ENCODE assay signal across 19 cellular contexts in genomic region chr2:61529944-61530343, GRCh38. TPM values are rescaled to one million over a fixed set of nuclear protein-coding genes. Genes with fewer than 3 reads are reported as not detected.
DNase-seq lines count a peak whose midpoint lies in the region; ATAC-seq and TF ChIP-seq lines count a peak whose summit lies in the region.
"Had no signal": no experiment of that assay in that cellular context is flagged by ENCODE, and none has a peak within 500 bp of the region (broad histone marks: within the 10 kb centered on the region; RNA-seq: fewer than 3 reads in every experiment).

No MANE protein-coding gene starts in this region.

- no peak for ATAC-seq in activated naive CD8-positive, alpha-beta T cell treated with anti-CD3 and anti-CD28 coated beads, Interleukin-2, amount 50 U/mL, for 24 hours
- ATAC-seq: body of pancreas, HCT116 had no signal

- H3K9me3 Mint-ChIP-seq in CD4-positive, alpha-beta memory T cell = no peaks in the 10 kb centered on the region
- H3K9me3 Mint-ChIP-seq in H9 = no peaks in the 10 kb centered on the region
- no peaks in the 10 kb centered on the region for H3K9me3 Mint-ChIP-seq in activated naive CD8-positive, alpha-beta T cell treated with anti-CD3 and anti-CD28 coated beads, Interleukin-2, amount 50 U/mL, for 24 hours
- H3K9me3 Mint-ChIP-seq: activated naive CD4-positive, alpha-beta T cell treated with anti-CD3 and anti-CD28 coated beads for 36 hours had no signal

- H3K36me3 Mint-ChIP-seq in CD4-positive, alpha-beta memory T cell = peaks cover 4 to 31% of the 10 kb centered on the region in 2 donors
- H3K36me3 Mint-ChIP-seq in H9 (ENCODE audit: insufficient read depth in 1 of 3, low read depth in 3 of 3) = peaks cover 19 to 76% (median 50%) of the 10 kb centered on the region in 3 experiments
- peaks cover 44% of the 10 kb centered on the region for H3K36me3 Mint-ChIP-seq in activated naive CD8-positive, alpha-beta T cell treated with anti-CD3 and anti-CD28 coated beads, Interleukin-2, amount 50 U/mL, for 24 hours (ENCODE audit: low read depth)

- H4K20me1 ChIP-seq in H9 (ENCODE audit: control insufficient read depth, insufficient read depth, insufficient read length) = no peaks in the 10 kb centered on the region
- peaks cover 82% of the 10 kb centered on the region for H4K20me1 ChIP-seq in neural cell (ENCODE audit: insufficient read depth)

- H3K4me2 ChIP-seq in H9 (ENCODE audit: insufficient read depth, insufficient read length, low read length) (no peak overlapping the region), neural cell (ENCODE audit: low read length) (peak overlapping the region; percentile 1)

- H3K4ac ChIP-seq in H9 (ENCODE audit: low read depth, low read length) = no peak overlapping the region

- H3F3A ChIP-seq in neural cell (ENCODE audit: insufficient read depth, low read length, poor library complexity, severe bottlenecking) = no peaks in the 10 kb centered on the region

- no peak overlapping the region for H3T11ph ChIP-seq in H9 (ENCODE audit: low read length)

- no peak overlapping the region for H3K18ac ChIP-seq in H9 (ENCODE audit: insufficient read length, low read depth, low read length)

- H3K4me1 ChIP-seq in CD4-positive, alpha-beta memory T cell (ENCODE audit: insufficient read depth, low read length) = peaks cover 88% of the 10 kb centered on the region
- H3K4me1 ChIP-seq in H9 (ENCODE audit: insufficient read depth, low read length) (no peaks in the 10 kb centered on the region), testis (peaks cover 7% of the 10 kb centered on the region)
- H3K4me1 ChIP-seq: prostate gland had no signal

- no peak overlapping the region for H4K5ac ChIP-seq in H9 (ENCODE audit: insufficient read length, low read depth, low read length)

- H3K9ac ChIP-seq in H9 (ENCODE audit: extremely low read depth, insufficient read length, low read length) (no peak overlapping the region), neural cell (ENCODE audit: low read length) (no peak overlapping the region)

- CTCF ChIA-PET in CD4-positive, alpha-beta memory T cell (lab: Charles Lee; ENCODE audit: partially characterized antibody) = no interaction called here

- WGBS in H9 (ENCODE audit: extremely low coverage, insufficient read length, low lambda C conversion rate) = 100% methylated on average over 1 of the region's 2 CpGs
- WGBS in testis, 2 donors = 70 to 91% methylated on average over 2 of the region's 2 CpGs

- no peak overlapping the region for H2BK15ac ChIP-seq in H9 (ENCODE audit: low read depth, low read length)

- no peak for DNase-seq in CD4-positive, alpha-beta memory T cell
- DNase-seq in H9 = no peak
- no peak for DNase-seq in activated naive CD8-positive, alpha-beta T cell treated with anti-CD3 and anti-CD28 coated beads, Interleukin-2, amount 50 U/mL, for 24 hours
- DNase-seq in NCI-H524 (lab: John Stamatoyannopoulos, UW) = no peak
- no peak for DNase-seq in testis
- no peak for DNase-seq in DMS 273 treated with DMSO at 0.1 percent for 48 hours (lab: John Stamatoyannopoulos, UW)
- DNase-seq: activated CD4-positive, alpha-beta T cell treated with anti-CD3 and anti-CD28 coated beads for 36 hours; activated CD8-positive, alpha-beta memory T cell treated with anti-CD3 and anti-CD28 coated beads, Interleukin-2, amount 50 U/mL, for 48 hours; activated naive CD4-positive, alpha-beta T cell treated with anti-CD3 and anti-CD28 coated beads for 36 hours; body of pancreas; dorsolateral prefrontal cortex; glutamatergic neuron; NCI-H1417 treated with DMSO at 0.1 percent for 48 hours; tibial artery had no signal

- no peak for TF ChIP-seq EP300 in neural cell (conservative IDR thresholded peaks at IDR 0.05; ENCODE audit: poor library complexity, severe bottlenecking)

- H3K23ac ChIP-seq in H9 (ENCODE audit: insufficient read length, low read depth, low read length) = no peak overlapping the region

- no peak overlapping the region for H3K56ac ChIP-seq in H9 (ENCODE audit: insufficient read length, low read depth, low read length)

- H2AFZ ChIP-seq in H9 (ENCODE audit: low read length) (no peak overlapping the region), neural cell (ENCODE audit: low read depth, low read length) (no peak overlapping the region)

- no peak overlapping the region for H3K4me3 ChIP-seq in CD4-positive, alpha-beta memory T cell (ENCODE audit: low read length in 2 of 2)
- H3K4me3 ChIP-seq in neural cell (ENCODE audit: low read length) = peak overlapping the region; percentile 30
- no peak overlapping the region for H3K4me3 ChIP-seq in testis
- H3K4me3 ChIP-seq: BLaER1 treated with 17β-estradiol and CSF1 and Interleukin-3, amounts not matched to agents 10 nM and 100 nM; body of pancreas; dorsolateral prefrontal cortex; esophagus muscularis mucosa; prostate gland; tibial artery had no signal

- H3K9me3 ChIP-seq in CD4-positive, alpha-beta memory T cell (ENCODE audit: control insufficient read depth in 1 of 2, low read length in 2 of 2) = no peaks in the 10 kb centered on the region
- H3K9me3 ChIP-seq in H9 (ENCODE audit: control insufficient read depth, low read depth, low read length) (no peaks in the 10 kb centered on the region), neural cell (ENCODE audit: low read length) (no peaks in the 10 kb centered on the region), testis (no peaks in the 10 kb centered on the region)
- H3K9me3 ChIP-seq: BLaER1 treated with 17β-estradiol and CSF1 and Interleukin-3, amounts not matched to agents 10 nM and 100 nM; body of pancreas; esophagus muscularis mucosa; prostate gland; tibial artery had no signal

- H3K14ac ChIP-seq in H9 (ENCODE audit: insufficient read depth, low read length) = no peak overlapping the region

- no peaks in the 10 kb centered on the region for H3K23me2 ChIP-seq in H9 (ENCODE audit: insufficient read length, low read depth, low read length, poor library complexity, severe bottlenecking)

- no peak overlapping the region for H3K27ac ChIP-seq in CD4-positive, alpha-beta memory T cell (ENCODE audit: low read depth, low read length)
- no peak overlapping the region for H3K27ac ChIP-seq in H9 (ENCODE audit: insufficient read length, low read depth, low read length)
- H3K27ac ChIP-seq in neural cell (ENCODE audit: low read length) = no peak overlapping the region
- H3K27ac ChIP-seq in testis = no peak overlapping the region
- H3K27ac ChIP-seq: BLaER1 treated with 17β-estradiol and CSF1 and Interleukin-3, amounts not matched to agents 10 nM and 100 nM; body of pancreas; prostate gland; tibial artery had no signal

- H3K79me2 ChIP-seq in H9 (ENCODE audit: insufficient read depth, low read length) (peaks cover 72% of the 10 kb centered on the region), neural cell (replicated peaks; ENCODE audit: insufficient read depth, low read length) (peaks cover 97% of the 10 kb centered on the region)

- no peaks in the 10 kb centered on the region for H3K27me3 ChIP-seq in CD4-positive, alpha-beta memory T cell (ENCODE audit: insufficient read depth, low read length)
- H3K27me3 ChIP-seq in H9 (ENCODE audit: insufficient read depth, low read length) = no peaks in the 10 kb centered on the region
- no peaks in the 10 kb centered on the region for H3K27me3 ChIP-seq in neural cell (ENCODE audit: insufficient read depth, low read depth, low read length)
- no peaks in the 10 kb centered on the region for H3K27me3 ChIP-seq in testis
- H3K27me3 ChIP-seq: BLaER1 treated with 17β-estradiol and CSF1 and Interleukin-3, amounts not matched to agents 10 nM and 100 nM; body of pancreas; dorsolateral prefrontal cortex; esophagus muscularis mucosa; tibial artery had no signal

- intact Hi-C loops in CD4-positive, alpha-beta memory T cell (cut with micrococcal nuclease) = loop anchor here (10.0 kb wide), 1 partner anchor 265 kb away; no protein-coding TSS in a partner anchor
- intact Hi-C loops in testis (cut with DNase I; ENCODE audit: low total_unique reads) = no loop called here

- H3K27me3 Mint-ChIP-seq in CD4-positive, alpha-beta memory T cell = no peaks in the 10 kb centered on the region
- no peaks in the 10 kb centered on the region for H3K27me3 Mint-ChIP-seq in H9 (ENCODE audit: low read depth)
- no peaks in the 10 kb centered on the region for H3K27me3 Mint-ChIP-seq in activated naive CD8-positive, alpha-beta T cell treated with anti-CD3 and anti-CD28 coated beads, Interleukin-2, amount 50 U/mL, for 24 hours
- H3K27me3 Mint-ChIP-seq: activated CD4-positive, alpha-beta T cell treated with anti-CD3 and anti-CD28 coated beads for 36 hours had no signal

- peak overlapping the region in 3 of 8 donors; percentile 7 to 34 (median 11) for H3K4me3 Mint-ChIP-seq in CD4-positive, alpha-beta memory T cell
- no peak overlapping the region for H3K4me3 Mint-ChIP-seq in H9
- H3K4me3 Mint-ChIP-seq in activated naive CD8-positive, alpha-beta T cell treated with anti-CD3 and anti-CD28 coated beads, Interleukin-2, amount 50 U/mL, for 24 hours = no peak overlapping the region
- H3K4me3 Mint-ChIP-seq: activated CD4-positive, alpha-beta T cell treated with anti-CD3 and anti-CD28 coated beads for 36 hours; activated naive CD4-positive, alpha-beta T cell treated with anti-CD3 and anti-CD28 coated beads for 36 hours had no signal

- no peaks in the 10 kb centered on the region for H3K79me1 ChIP-seq in H9 (ENCODE audit: insufficient read depth, low read depth, low read length, poor library complexity, severe bottlenecking)

- no peak overlapping the region for H2AK5ac ChIP-seq in H9 (ENCODE audit: insufficient read length, low read length)

- TF ChIP-seq POLR2A in testis (IDR thresholded peaks at IDR 0.05) = no peak

- no peak overlapping the region for H2BK120ac ChIP-seq in H9 (ENCODE audit: low read depth, low read length, poor library complexity, severe bottlenecking)

- H2BK20ac ChIP-seq in H9 (ENCODE audit: low read depth, low read length, poor library complexity, severe bottlenecking) = no peak overlapping the region

- no peaks in the 10 kb centered on the region for H3K9me2 ChIP-seq in neural cell (ENCODE audit: insufficient read depth, low read length)

- peaks cover 30 to 74% (median 44%) of the 10 kb centered on the region in 4 donors for H3K4me1 Mint-ChIP-seq in CD4-positive, alpha-beta memory T cell
- peaks cover 28 to 46% of the 10 kb centered on the region in 2 experiments for H3K4me1 Mint-ChIP-seq in H9
- peaks cover 73% of the 10 kb centered on the region for H3K4me1 Mint-ChIP-seq in activated naive CD8-positive, alpha-beta T cell treated with anti-CD3 and anti-CD28 coated beads, Interleukin-2, amount 50 U/mL, for 24 hours

- H2BK12ac ChIP-seq in H9 (ENCODE audit: insufficient read length, low read depth, low read length) = no peak overlapping the region

- POLR2A ChIA-PET in CD4-positive, alpha-beta memory T cell (lab: Charles Lee; ENCODE audit: partially characterized antibody) = interaction anchor here (0.8 kb wide), 1 partner anchor 60 kb away, joined by 3 read pairs; no protein-coding TSS in a partner anchor

- H2BK5ac ChIP-seq in H9 (ENCODE audit: insufficient read length, low read length) = no peak overlapping the region

- TF ChIP-seq RAD21 in neural cell (conservative IDR thresholded peaks at IDR 0.05) = no peak

- no peak overlapping the region for H4K8ac ChIP-seq in H9 (replicated peaks; ENCODE audit: insufficient read length, low read depth, low read length)

- TF ChIP-seq CTCF in H9 (conservative IDR thresholded peaks at IDR 0.05) = no peak
- no peak for TF ChIP-seq CTCF in neural cell (IDR thresholded peaks at IDR 0.05; ENCODE audit: poor library complexity, severe bottlenecking)
- no peak for TF ChIP-seq CTCF in testis (IDR thresholded peaks at IDR 0.05)

- H3K27ac Mint-ChIP-seq in CD4-positive, alpha-beta memory T cell = peak overlapping the region in 4 of 7 donors; percentile 48 to 77 (median 58)
- peak overlapping the region in 2 of 3 experiments; percentile 32 to 52; a peak in 2 of 7 replicates for H3K27ac Mint-ChIP-seq in H9
- peak overlapping the region; percentile 49 for H3K27ac Mint-ChIP-seq in activated naive CD8-positive, alpha-beta T cell treated with anti-CD3 and anti-CD28 coated beads, Interleukin-2, amount 50 U/mL, for 24 hours
- H3K27ac Mint-ChIP-seq: activated CD4-positive, alpha-beta T cell treated with anti-CD3 and anti-CD28 coated beads for 36 hours; activated naive CD4-positive, alpha-beta T cell treated with anti-CD3 and anti-CD28 coated beads for 36 hours had no signal

- H3K36me3 ChIP-seq in CD4-positive, alpha-beta memory T cell (ENCODE audit: insufficient read depth, low read length) = peaks cover 9% of the 10 kb centered on the region
- H3K36me3 ChIP-seq in neural cell (ENCODE audit: insufficient read depth, low read length) (peaks cover 8% of the 10 kb centered on the region), testis (ENCODE audit: low read depth, missing control alignments) (no peaks in the 10 kb centered on the region)
- H3K36me3 ChIP-seq: prostate gland had no signal

- no peak overlapping the region for H4K91ac ChIP-seq in H9 (ENCODE audit: insufficient read length, low read depth, low read length)

RNA-seq across cellular contexts. Expression of gene XPO1, which starts 8.2 kb away (rescaled TPM):
- total RNA-seq in CD4-positive, alpha-beta memory T cell = 100 to 1,000 TPM; 174 to 180 TPM
- polyA plus RNA-seq in CD4-positive, alpha-beta memory T cell = 10 to 100 TPM; 26.8 to 45.9 TPM
- total RNA-seq in H9 (2021) (318 and 320 TPM in 2 replicates), testis (100 to 1,000 TPM; 236 to 239 TPM)
- polyA plus RNA-seq in neural cell (494 and 522 TPM in 2 replicates), testis (ENCODE audit: insufficient read depth, low read depth, low replicate concordance) (108 TPM)
- 553 and 565 TPM in 2 replicates for polyA minus RNA-seq in neural cell

RNA-seq across cellular contexts. Expression of gene USP34, which starts 59.1 kb away (rescaled TPM):
- total RNA-seq in CD4-positive, alpha-beta memory T cell = 100 to 1,000 TPM; 163 to 164 TPM
- 10 to 100 TPM in 1 of 2 donors, 1 to 10 TPM in 1; 7.9 to 26.7 TPM for polyA plus RNA-seq in CD4-positive, alpha-beta memory T cell
- total RNA-seq in H9 (2021) = 84.3 and 93.9 TPM in 2 replicates
- 80.9 and 87.9 TPM in 2 replicates for polyA plus RNA-seq in neural cell
- 223 and 276 TPM in 2 replicates for polyA minus RNA-seq in neural cell
- total RNA-seq in testis = 100 to 1,000 TPM; 230 to 235 TPM
- polyA plus RNA-seq in testis (ENCODE audit: insufficient read depth, low read depth, low replicate concordance) = 92.3 TPM
